ENCODE assay signal across 13 cellular contexts in genomic region chr16:52498640-52499039, GRCh38.
A peak's percentile ranks its signal among the peaks of the same experiment; 100 is the strongest.
DNase-seq lines count a peak whose midpoint lies in the region; ATAC-seq lines count a peak whose summit lies in the region.
"Had no signal": no experiment of that assay in that cellular context is flagged by ENCODE, and none has a peak within 500 bp of the region (broad histone marks: within the 10 kb centered on the region; RNA-seq: fewer than 3 reads in every experiment).

No MANE protein-coding gene starts in this region.

- H3K27ac ChIP-seq in cingulate gyrus (ENCODE audit: low read depth, low read length), result peak overlapping the region; percentile 43
- H3K27ac ChIP-seq: Peyer's patch, uterus had no signal

- peak; percentile 59 for DNase-seq in COLO668 (lab: John Stamatoyannopoulos, UW; ENCODE audit: unreplicated experiment)
- peak; percentile 65 for DNase-seq in NCI-H2227 treated with DMSO at 0.1 percent for 48 hours (lab: John Stamatoyannopoulos, UW)
- peak; percentile 52 for DNase-seq in midbrain (lab: John Stamatoyannopoulos, UW)
- no peak for DNase-seq in GM19238 (ENCODE audit: insufficient read length, low spot score)
- DNase-seq: KBM-7, Peyer's patch, T-helper 17 cell, uterus had no signal

- ATAC-seq in HG03457 (IDR thresholded peaks at IDR 0.05; ENCODE audit: unreplicated experiment) (no peak), HG03442 (IDR thresholded peaks at IDR 0.05; ENCODE audit: unreplicated experiment) (no peak), HG02610 (IDR thresholded peaks at IDR 0.05; ENCODE audit: unreplicated experiment) (no peak)
- ATAC-seq: GM12878, T-helper 17 cell had no signal
